ENCODE assay signal across 16 cellular contexts in the genomic region with DNA sequence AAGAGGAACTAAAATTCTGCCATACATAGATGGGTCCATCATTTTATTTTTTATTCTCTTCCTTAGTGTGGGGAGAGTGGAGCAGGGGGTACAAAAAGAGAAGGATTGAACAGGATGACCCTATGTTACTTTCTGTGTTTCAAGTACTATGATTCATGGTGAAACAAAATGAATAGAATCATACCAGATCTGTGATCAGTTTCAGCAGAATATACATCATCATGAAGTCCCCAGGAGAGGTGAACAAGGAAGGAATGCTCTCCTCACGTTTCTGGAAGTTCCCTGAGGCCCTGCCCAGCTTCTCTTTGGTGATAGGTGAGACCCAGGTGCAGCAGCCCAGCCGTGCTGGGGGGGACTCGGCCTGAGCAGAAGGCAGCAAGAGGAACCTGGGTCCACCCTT.
"Had no signal": no experiment of that assay in that cellular context is flagged by ENCODE, and none has a peak within 500 bp of the region (broad histone marks: within the 10 kb centered on the region; RNA-seq: fewer than 3 reads in every experiment).

No MANE protein-coding gene starts in this region.

- H3K4me1 Mint-ChIP-seq: endodermal cell had no signal

- H3K9me3 ChIP-seq: ascending aorta, left lung, prostate gland, upper lobe of left lung had no signal

- H3K36me3 Mint-ChIP-seq: memory B cell; natural killer cell treated with Interleukin-12 subunit alpha and Interleukin-12 subunit beta and Interleukin-15 and Interleukin-18, amount 100 ng/mL, for 72 hours had no signal

- H3K27ac Mint-ChIP-seq: activated naive CD8-positive, alpha-beta T cell treated with anti-CD3 and anti-CD28 coated beads, Interleukin-2, amount 10 ng/mL, durations not matched to agents 7 days and 5 days; endodermal cell; memory B cell had no signal

- DNase-seq: activated CD4-positive, alpha-beta T cell treated with anti-CD3 and anti-CD28 coated beads, Interleukin-2, amount 50 U/mL, for 1 hour; activated effector memory CD4-positive, alpha-beta T cell treated with Interleukin-2 at 50 U/mL for 16 hours; activated naive CD8-positive, alpha-beta T cell treated with anti-CD3 and anti-CD28 coated beads, Interleukin-2, amount 10 ng/mL, durations not matched to agents 7 days and 5 days; dorsolateral prefrontal cortex; endodermal cell; erythroblast; left lung; occipital lobe; right cardiac atrium; stimulated activated CD4-positive, alpha-beta T cell treated with anti-CD3 and anti-CD28 coated beads, Interleukin-4, amount 100 ng/mL, for 24 hours; stimulated activated naive CD4-positive, alpha-beta T cell treated with Interleukin-2 at 50 U/mL for 16 hours had no signal

- ATAC-seq: left lung; natural killer cell treated with Interleukin-12 subunit alpha and Interleukin-12 subunit beta and Interleukin-15 and Interleukin-18, amount 100 ng/mL, for 72 hours; right cardiac atrium had no signal

- H3K27me3 Mint-ChIP-seq: activated naive CD8-positive, alpha-beta T cell treated with anti-CD3 and anti-CD28 coated beads, Interleukin-2, amount 10 ng/mL, durations not matched to agents 7 days and 5 days; natural killer cell treated with Interleukin-12 subunit alpha and Interleukin-12 subunit beta and Interleukin-15 and Interleukin-18, amount 100 ng/mL, for 72 hours had no signal

- H3K4me3 Mint-ChIP-seq: activated naive CD8-positive, alpha-beta T cell treated with anti-CD3 and anti-CD28 coated beads, Interleukin-2, amount 10 ng/mL, durations not matched to agents 7 days and 5 days; endodermal cell; memory B cell; natural killer cell treated with Interleukin-12 subunit alpha and Interleukin-12 subunit beta and Interleukin-15 and Interleukin-18, amount 100 ng/mL, for 72 hours had no signal

- H3K9me3 Mint-ChIP-seq: activated naive CD8-positive, alpha-beta T cell treated with anti-CD3 and anti-CD28 coated beads, Interleukin-2, amount 10 ng/mL, durations not matched to agents 7 days and 5 days; endodermal cell; memory B cell; natural killer cell treated with Interleukin-12 subunit alpha and Interleukin-12 subunit beta and Interleukin-15 and Interleukin-18, amount 100 ng/mL, for 72 hours had no signal
